8 cellular contexts compared by ENCODE assay signal in the genomic region with DNA sequence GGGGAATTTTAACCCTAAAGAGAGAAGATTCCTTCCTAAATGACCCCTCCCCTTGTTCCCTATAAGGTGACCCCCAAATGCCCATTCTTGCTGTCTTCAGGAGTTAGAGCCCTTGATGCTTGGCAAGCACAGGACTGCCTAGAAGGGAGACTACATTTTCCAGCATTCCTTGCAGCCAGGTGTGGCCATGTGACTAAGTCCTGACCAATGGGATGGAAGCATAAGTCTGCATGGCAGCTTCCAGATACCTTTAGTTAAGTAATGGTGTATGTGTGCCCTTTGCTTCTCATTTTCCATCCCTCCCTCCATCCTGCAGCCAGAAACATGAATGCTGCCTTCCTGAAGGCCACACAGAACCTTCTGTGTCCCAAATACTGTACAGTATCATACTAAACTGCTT. TPM values are rescaled to one million over a fixed set of nuclear protein-coding genes. Genes with fewer than 3 reads are reported as not detected.
DNase-seq lines count a peak whose midpoint lies in the region; ATAC-seq, FAIRE-seq and TF ChIP-seq lines count a peak whose summit lies in the region.

No MANE protein-coding gene starts in this region.

- in situ Hi-C loops in mammary epithelial cell (cut with MboI; ENCODE audit: low sequenced_read_pairs in 2 of 2) = no loop called here

- BruUV-seq in mammary epithelial cell (replicated peaks; lab: Mats Ljungman, UMichigan) = no TSS peak

- CTCF ChIA-PET in A549 (lab: Yijun Ruan, JAX) = interaction anchor here (0.6 to 6.2 kb wide), 3 partner anchors 20 to 598 kb away, joined by 3 to 32 read pairs (median 6); no protein-coding TSS in a partner anchor
- CTCF ChIA-PET in mammary epithelial cell (lab: Charles Lee; ENCODE audit: low non-redundant PET) = no interaction called here

- peak; percentile 83 for FAIRE-seq in A549 (lab: Jason Lieb, UNC)

- no peak overlapping the region for H3K9ac ChIP-seq in mammary epithelial cell (ENCODE audit: insufficient read depth, low read length)

- no peak for TF ChIP-seq EP300 in A549 (IDR thresholded peaks at IDR 0.05)

- dilution Hi-C loops in mammary epithelial cell (cut with HindIII; ENCODE audit: low sequenced_read_pairs) = no loop called here

- TF ChIP-seq RAD21 in A549 (conservative IDR thresholded peaks at IDR 0.05 in 1 of 2, IDR thresholded peaks at IDR 0.05 in 1 of 2) = no peak

- no peak overlapping the region for H3K4me3 ChIP-seq in A549
- H3K4me3 ChIP-seq in mammary epithelial cell (replicated peaks in 1 of 3; ENCODE audit: insufficient read depth in 1 of 3, low read depth in 2 of 3, low read length in 3 of 3) = no peak overlapping the region
- H3K4me3 ChIP-seq in upper lobe of right lung = no peak overlapping the region
- H3K4me3 ChIP-seq in MG63 = no peak overlapping the region

- no peaks in the 10 kb centered on the region for H3K27me3 ChIP-seq in mammary epithelial cell (ENCODE audit: insufficient read depth, low read length)
- no peaks in the 10 kb centered on the region for H3K27me3 ChIP-seq in upper lobe of right lung
- H3K27me3 ChIP-seq in MG63 = no peaks in the 10 kb centered on the region

- TF ChIP-seq CTCF in A549 (IDR thresholded peaks at IDR 0.05) = no peak
- no peak for TF ChIP-seq CTCF in mammary epithelial cell (conservative IDR thresholded peaks at IDR 0.05 in 1 of 2, IDR thresholded peaks at IDR 0.05 in 1 of 2; ENCODE audit: extremely low read depth in 1 of 2, insufficient read depth in 1 of 2, low read depth in 1 of 2, low read length in 2 of 2)
- TF ChIP-seq CTCF in upper lobe of right lung (IDR thresholded peaks at IDR 0.05) = no peak

- peak; percentile 46 to 75 for DNase-seq in A549 (ENCODE audit: low read depth in 1 of 2, low spot score in 1 of 2)
- peak; percentile 17 for DNase-seq in NCI-H1930 (lab: John Stamatoyannopoulos, UW)
- DNase-seq in mammary epithelial cell = peak; percentile 57
- no peak for DNase-seq in upper lobe of right lung
- no peak for DNase-seq in MG63
- DNase-seq in NCI-H1436 treated with DMSO at 0.1 percent for 48 hours (lab: John Stamatoyannopoulos, UW) = no peak

- ATAC-seq in A549 = peak; percentile 60 to 88; a peak in 5 of 6 replicates
- peak; percentile 59 for ATAC-seq in GM18519 (IDR thresholded peaks at IDR 0.05; ENCODE audit: low FRiP score, unreplicated experiment)
- peak; percentile 78 for ATAC-seq in upper lobe of right lung
- ATAC-seq in GM18505 (IDR thresholded peaks at IDR 0.05; ENCODE audit: unreplicated experiment) = no peak

- H3K27ac ChIP-seq in A549 (no peak overlapping the region), mammary epithelial cell (ENCODE audit: insufficient read depth, low read depth, low read length) (no peak overlapping the region), upper lobe of right lung (no peak overlapping the region)

- H4K20me1 ChIP-seq in mammary epithelial cell (ENCODE audit: insufficient read depth, low read length) = no peaks in the 10 kb centered on the region

- no peak for TF ChIP-seq POLR2A in A549 (IDR thresholded peaks at IDR 0.05; ENCODE audit: low read length)
- TF ChIP-seq POLR2A in GM18505 (IDR thresholded peaks at IDR 0.05; ENCODE audit: borderline replicate concordance, extremely low read depth, insufficient read depth, insufficient read length) = no peak

- H3K9me3 ChIP-seq in A549 (no peaks in the 10 kb centered on the region), mammary epithelial cell (replicated peaks; ENCODE audit: insufficient read depth, low read length) (no peaks in the 10 kb centered on the region), upper lobe of right lung (no peaks in the 10 kb centered on the region), MG63 (no peaks in the 10 kb centered on the region)

- H3K36me3 ChIP-seq in mammary epithelial cell (ENCODE audit: insufficient read depth, low read length) (no peaks in the 10 kb centered on the region), upper lobe of right lung (no peaks in the 10 kb centered on the region), MG63 (no peaks in the 10 kb centered on the region)

- POLR2A ChIA-PET in A549 (lab: Yijun Ruan, JAX) = no interaction called here

- intact Hi-C loops in mammary epithelial cell (cut with micrococcal nuclease) = no loop called here
- intact Hi-C loops in upper lobe of right lung (cut with DNase I) = no loop called here

- 0 out of 3 replicates have a peak overlapping the region, but pooled peaks have one; percentile 9 for H3K4me2 ChIP-seq in A549
- peak overlapping the region; percentile 29 for H3K4me2 ChIP-seq in mammary epithelial cell (ENCODE audit: insufficient read depth, low read depth, low read length)

- H2AFZ ChIP-seq in mammary epithelial cell (ENCODE audit: low read depth, low read length) = peak overlapping the region; percentile 84

- H3K4me1 ChIP-seq in A549 = 0 out of 3 replicates have a peak, but pooled peaks cover 4% of the 10 kb centered on the region
- peaks cover 2% of the 10 kb centered on the region for H3K4me1 ChIP-seq in mammary epithelial cell (ENCODE audit: insufficient read depth, low read length)
- H3K4me1 ChIP-seq in upper lobe of right lung = no peaks in the 10 kb centered on the region

- H3K79me2 ChIP-seq in mammary epithelial cell (ENCODE audit: insufficient read depth, low read length) = no peaks in the 10 kb centered on the region

TF ChIP-seq in A549, 52 proteins besides CTCF, POLR2A, EP300 and RAD21:
- no peak for TF ChIP-seq FOSL2 (IDR thresholded peaks at IDR 0.05)
- no peak for TF ChIP-seq FOSL2 (CRISPR knock-in tag; IDR thresholded peaks at IDR 0.05)
- no peak for TF ChIP-seq BHLHE40 (IDR thresholded peaks at IDR 0.05; ENCODE audit: low read depth, low read length)
- TF ChIP-seq SREBF2 (IDR thresholded peaks at IDR 0.05) = no peak
- no peak for TF ChIP-seq RARB (CRISPR knock-in tag; IDR thresholded peaks at IDR 0.05)
- TF ChIP-seq TFCP2L1 (CRISPR knock-in tag; IDR thresholded peaks at IDR 0.05) = no peak
- TF ChIP-seq, protein P1, sequence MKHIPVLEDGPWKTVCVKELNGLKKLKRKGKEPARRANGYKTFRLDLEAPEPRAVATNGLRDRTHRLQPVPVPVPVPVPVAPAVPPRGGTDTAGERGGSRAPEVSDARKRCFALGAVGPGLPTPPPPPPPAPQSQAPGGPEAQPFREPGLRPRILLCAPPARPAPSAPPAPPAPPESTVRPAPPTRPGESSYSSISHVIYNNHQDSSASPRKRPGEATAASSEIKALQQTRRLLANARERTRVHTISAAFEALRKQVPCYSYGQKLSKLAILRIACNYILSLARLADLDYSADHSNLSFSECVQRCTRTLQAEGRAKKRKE (CRISPR knock-in tag; IDR thresholded peaks at IDR 0.05; ENCODE audit: low read depth) = no peak
- TF ChIP-seq, protein P2, sequence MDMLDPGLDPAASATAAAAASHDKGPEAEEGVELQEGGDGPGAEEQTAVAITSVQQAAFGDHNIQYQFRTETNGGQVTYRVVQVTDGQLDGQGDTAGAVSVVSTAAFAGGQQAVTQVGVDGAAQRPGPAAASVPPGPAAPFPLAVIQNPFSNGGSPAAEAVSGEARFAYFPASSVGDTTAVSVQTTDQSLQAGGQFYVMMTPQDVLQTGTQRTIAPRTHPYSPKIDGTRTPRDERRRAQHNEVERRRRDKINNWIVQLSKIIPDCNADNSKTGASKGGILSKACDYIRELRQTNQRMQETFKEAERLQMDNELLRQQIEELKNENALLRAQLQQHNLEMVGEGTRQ (IDR thresholded peaks at IDR 0.05) = peak; percentile 86
TF ChIP-seq in A549: peak in this region for 1.

RNA-seq across cellular contexts. Expression of a gene that starts 5.5 kb away (rescaled TPM):
- 6.1 and 7.2 TPM in 2 replicates for polyA plus RNA-seq in A549 (2011; rRNA removed)
- 2.7 and 2.9 TPM in 2 replicates for polyA plus RNA-seq in A549 (2012; cell fraction: cytosol; rRNA removed)
- 2.1 and 2.6 TPM in 2 replicates for polyA plus RNA-seq in A549 (2012; cell fraction: nucleus; rRNA removed)
- 5.8 to 8.6 TPM (median 8.3 TPM) in 3 replicates for polyA plus RNA-seq in A549 (2017; fragmentation: RNase III; extraction: RNeasy Plus Mini Kit Qiagen cat#74134 plus additional on column Dnase treatment)
- 3.6 and 3.7 TPM in 2 replicates for polyA minus RNA-seq in A549 (2011; rRNA and poly(A)+ RNA removed)
- total RNA-seq in mammary epithelial cell = 1 to 10 TPM; 1.3 to 3.2 TPM
- polyA plus RNA-seq in mammary epithelial cell = 2.2 TPM
- not detected for polyA minus RNA-seq in mammary epithelial cell
- 2.7 TPM for total RNA-seq in upper lobe of right lung
- 0.99 and 2.3 TPM in 2 replicates for total RNA-seq in MG63 (2014; rRNA removed; shearing (Covaris generic); ENCODE audit: low replicate concordance)

RNA-seq across cellular contexts. Expression of a gene that starts 44.2 kb away (rescaled TPM):
- polyA plus RNA-seq in A549 (2011; rRNA removed) (425 and 544 TPM in 2 replicates), A549 (2017; fragmentation: RNase III; extraction: RNeasy Plus Mini Kit Qiagen cat#74134 plus additional on column Dnase treatment) (1,014 to 1,239 TPM (median 1,131 TPM) in 3 replicates), mammary epithelial cell (211 TPM)
- polyA plus RNA-seq in A549 (2012; cell fraction: cytosol; rRNA removed) = 291 and 367 TPM in 2 replicates
- polyA plus RNA-seq in A549 (2012; cell fraction: nucleus; rRNA removed) = 69.9 and 92.9 TPM in 2 replicates
- polyA minus RNA-seq in A549 (2011; rRNA and poly(A)+ RNA removed) = 40.0 and 44.5 TPM in 2 replicates
- total RNA-seq in mammary epithelial cell (100 to 1,000 TPM; 398 to 428 TPM), upper lobe of right lung (463 TPM)
- polyA minus RNA-seq in mammary epithelial cell = 110 TPM
- 310 and 627 TPM in 2 replicates for total RNA-seq in MG63 (2014; rRNA removed; shearing (Covaris generic); ENCODE audit: low replicate concordance)

Comparison
In these comparisons a context has a peak if more than half of its experiments do, and no peak if none do; other contexts are left out.
1. DNase-seq: peak in A549 (2 of 2), NCI-H1930 (2 of 2) and mammary epithelial cell (single experiment); none in upper lobe of right lung (single experiment), MG63 (single experiment) and NCI-H1436 treated with DMSO at 0.1 percent for 48 hours (single experiment).